Comparison of ENCODE assay signal across 27 cellular contexts in the genomic region with DNA sequence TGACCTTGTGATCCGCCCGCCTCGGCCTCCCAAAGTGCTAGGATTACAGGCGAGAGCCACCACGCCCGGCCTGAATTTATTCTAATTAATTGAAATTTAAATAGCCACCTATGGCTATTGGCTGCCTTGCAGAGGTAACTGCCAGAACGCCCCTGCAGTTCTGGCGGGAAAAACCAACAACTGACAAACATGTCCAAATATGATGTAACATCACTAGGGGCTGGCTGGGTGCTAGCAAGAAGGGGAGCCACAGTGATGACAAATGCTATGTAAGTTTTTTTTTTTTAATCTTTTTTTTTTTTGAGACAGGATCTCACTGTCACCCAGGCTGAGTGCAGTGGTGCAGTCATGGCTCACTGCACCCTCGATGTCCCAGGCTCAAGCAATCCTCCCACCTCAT.
"Had no signal": no experiment of that assay in that cellular context is flagged by ENCODE, and none has a peak within 500 bp of the region (broad histone marks: within the 10 kb centered on the region; RNA-seq: fewer than 3 reads in every experiment).

No MANE protein-coding gene starts in this region.

- FAIRE-seq: colon had no signal

- ATAC-seq: activated CD4-positive, alpha-beta T cell treated with anti-CD3 and anti-CD28 coated beads for 36 hours; PC-3; T-cell had no signal

- DNase-seq: activated CD4-positive, alpha-beta memory T cell treated with anti-CD3 and anti-CD28 coated beads, Interleukin-2, amount 10 ng/mL, durations not matched to agents 7 days and 5 days; activated CD4-positive, alpha-beta T cell treated with anti-CD3 and anti-CD28 coated beads for 36 hours; activated CD4-positive, alpha-beta T cell treated with anti-CD3 and anti-CD28 coated beads, Interleukin-2, amount 50 U/mL, for 1 hour; activated CD8-positive, alpha-beta memory T cell treated with anti-CD3 and anti-CD28 coated beads, Interleukin-2, amount 50 U/mL, for 48 hours; activated gamma-delta T cell; activated naive CD4-positive, alpha-beta T cell treated with anti-CD3 and anti-CD28 coated beads for 36 hours; activated T-cell treated with anti-CD3 and anti-CD28 coated beads, Interleukin-2, amount 50 U/mL, for 1 hour; amygdala; brain microvascular endothelial cell; cerebellar nuclear complex; KBM-7; NCI-H1092; NCI-H1417; NCI-H2029; NCI-H2107; NCI-H345; NCI-H510A; NCI-H526 treated with DMSO at 0.1 percent for 48 hours; NCI-H82; PC-3; T-cell; WERI-Rb-1 had no signal

- H3K4me3 ChIP-seq: cardiac muscle cell, SK-N-MC had no signal

- H3K36me3 ChIP-seq: cardiac muscle cell had no signal

- H3K27ac ChIP-seq: brain microvascular endothelial cell, cardiac muscle cell, SK-N-MC, WERI-Rb-1 had no signal

- H3K4me1 Mint-ChIP-seq: activated CD4-positive, alpha-beta memory T cell treated with anti-CD3 and anti-CD28 coated beads, Interleukin-2, amount 10 ng/mL, durations not matched to agents 7 days and 5 days; activated CD4-positive, alpha-beta T cell treated with anti-CD3 and anti-CD28 coated beads for 36 hours; T-cell had no signal

- H3K4me3 Mint-ChIP-seq: activated CD4-positive, alpha-beta memory T cell treated with anti-CD3 and anti-CD28 coated beads, Interleukin-2, amount 10 ng/mL, durations not matched to agents 7 days and 5 days; activated CD4-positive, alpha-beta T cell treated with anti-CD3 and anti-CD28 coated beads for 36 hours; activated naive CD4-positive, alpha-beta T cell treated with anti-CD3 and anti-CD28 coated beads for 36 hours; activated naive CD8-positive, alpha-beta T cell; activated T-helper 1 cell treated with anti-CD3 and anti-CD28 coated beads, Interleukin-12 subunit alpha, Interleukin-12 subunit beta, Interleukin-2, Interleukin-4 antibody, amounts not matched to agents 30 ng/mL and 10 ng/mL and 1 ng/mL, durations not matched to agents 14 hours and 24 hours and 36 hours; T-cell had no signal

- H3K27me3 ChIP-seq: brain microvascular endothelial cell, cardiac muscle cell had no signal

- H3K27ac Mint-ChIP-seq: activated CD4-positive, alpha-beta memory T cell treated with anti-CD3 and anti-CD28 coated beads, Interleukin-2, amount 10 ng/mL, durations not matched to agents 7 days and 5 days; activated CD4-positive, alpha-beta T cell treated with anti-CD3 and anti-CD28 coated beads for 36 hours; activated naive CD4-positive, alpha-beta T cell treated with anti-CD3 and anti-CD28 coated beads for 36 hours; activated naive CD8-positive, alpha-beta T cell; activated T-helper 1 cell treated with anti-CD3 and anti-CD28 coated beads, Interleukin-12 subunit alpha, Interleukin-12 subunit beta, Interleukin-2, Interleukin-4 antibody, amounts not matched to agents 30 ng/mL and 10 ng/mL and 1 ng/mL, durations not matched to agents 14 hours and 24 hours and 36 hours; T-cell had no signal

- H3K27me3 Mint-ChIP-seq: activated CD4-positive, alpha-beta memory T cell treated with anti-CD3 and anti-CD28 coated beads, Interleukin-2, amount 10 ng/mL, durations not matched to agents 7 days and 5 days; activated CD4-positive, alpha-beta T cell treated with anti-CD3 and anti-CD28 coated beads for 36 hours; activated naive CD8-positive, alpha-beta T cell; T-cell had no signal
